8 cellular contexts compared by ENCODE assay signal in genomic region chr17:64506576-64507417, GRCh38. TPM values are rescaled to one million over a fixed set of nuclear protein-coding genes. Genes with fewer than 3 reads are reported as not detected.
DNase-seq lines count a peak whose midpoint lies in the region; ATAC-seq lines count a peak whose summit lies in the region.

A gene with protein sequence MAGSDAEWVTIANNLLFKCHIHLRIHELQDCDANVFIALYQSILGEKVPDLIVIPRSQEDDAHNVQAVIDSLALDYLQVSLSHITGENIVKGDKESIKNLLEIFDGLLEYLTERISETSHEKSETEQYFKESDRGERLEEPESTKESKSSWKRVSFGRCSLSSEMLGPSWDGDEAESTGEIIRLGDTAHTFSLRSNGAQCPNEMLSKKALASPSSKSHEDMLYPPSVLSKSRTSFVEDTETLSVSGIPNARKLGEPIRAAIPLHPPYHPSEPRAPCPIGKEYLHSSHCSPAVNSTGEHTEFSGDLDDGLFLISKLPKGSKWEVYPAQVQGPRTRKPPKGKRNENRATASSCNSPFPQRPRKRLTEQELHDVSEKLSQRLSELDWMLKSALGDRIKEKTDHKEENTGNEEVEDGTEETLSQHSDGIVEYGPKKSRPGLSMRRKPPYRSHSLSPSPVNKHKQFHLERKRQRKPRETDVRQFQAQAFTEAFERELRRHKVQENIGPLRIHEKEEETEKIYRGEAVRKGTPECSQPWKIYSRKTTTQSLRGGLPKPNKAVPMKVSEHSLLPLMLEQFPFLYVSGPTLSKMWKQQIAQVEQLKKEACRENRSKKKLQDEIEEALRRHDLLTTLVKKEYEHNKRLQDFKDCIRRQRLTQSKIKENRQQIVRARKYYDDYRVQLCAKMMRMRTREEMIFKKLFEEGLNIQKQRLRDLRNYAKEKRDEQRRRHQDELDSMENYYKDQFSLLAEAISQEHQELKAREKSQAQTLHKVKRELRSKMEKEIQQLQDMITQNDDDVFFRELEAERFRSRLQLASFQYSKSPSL (plus strand): TSS chr17:64506977. CDS start chr17:64507098, 121 bp downstream.

- peak within 1 kb of the TSS; percentile 91 for H3K4me3 ChIP-seq in CD8-positive, alpha-beta memory T cell (ENCODE audit: low read length)

- CTCF ChIA-PET in CD8-positive, alpha-beta memory T cell (lab: Charles Lee): interaction anchor here (0.7 to 4.1 kb wide), 7 partner anchors 10 to 202 kb away, joined by 3 to 42 read pairs (median 4); partner anchors contain the start of gene POLG2

- H3K4me3 Mint-ChIP-seq in CD8-positive, alpha-beta memory T cell: peak within 1 kb of the TSS; percentile 96 to 100 (median 99)

- H3K9me3 ChIP-seq in CD8-positive, alpha-beta memory T cell (ENCODE audit: low read length): no peaks in the 10 kb centered on the region

- peaks cover 40% of the 10 kb centered on the region for H3K36me3 ChIP-seq in CD8-positive, alpha-beta memory T cell (ENCODE audit: insufficient read depth, low read length)

- H3K9me3 Mint-ChIP-seq in CD8-positive, alpha-beta memory T cell: peaks cover 0 to 3% (median 2%) of the 10 kb centered on the region in 5 donors

- no peaks in the 10 kb centered on the region for H3K27me3 ChIP-seq in CD8-positive, alpha-beta memory T cell (ENCODE audit: insufficient read depth, low read length, poor library complexity, severe bottlenecking)

- peak within 1 kb of the TSS; percentile 99 to 100 (median 99) for H3K27ac Mint-ChIP-seq in CD8-positive, alpha-beta memory T cell

- POLR2A ChIA-PET in CD8-positive, alpha-beta memory T cell (lab: Charles Lee): interaction anchor here (0.5 to 4.5 kb wide), 20 partner anchors 9 to 1739 kb away, joined by 3 to 168 read pairs (median 4); partner anchors contain the start of genes CCDC47, DDX42, LIMD2 and POLG2

- peak within 1 kb of the TSS; percentile 98 for H3K27ac ChIP-seq in CD8-positive, alpha-beta memory T cell (ENCODE audit: low read depth, low read length)

- peaks cover 48% of the 10 kb centered on the region for H3K4me1 ChIP-seq in CD8-positive, alpha-beta memory T cell (ENCODE audit: insufficient read depth, low read length)

- H3K27me3 Mint-ChIP-seq in CD8-positive, alpha-beta memory T cell: peaks cover 0 to 24% of the 10 kb centered on the region in 2 donors

- DNase-seq in CD8-positive, alpha-beta memory T cell: peak; percentile 93 to 99 (median 97)
- DNase-seq in HS-27A (ENCODE audit: low read depth) (peak; percentile 83), mesenteric fat pad (ENCODE audit: low spot score) (peak; percentile 95)
- peak; percentile 100 for DNase-seq in NK-92 treated with Interleukin-12 subunit alpha and Interleukin-12 subunit beta, amount 100 ng/mL, for 24 hours (lab: John Stamatoyannopoulos, UW)
- DNase-seq in activated CD8-positive, alpha-beta memory T cell treated with anti-CD3 and anti-CD28 coated beads for 24 hours: peak; percentile 98
- peak; percentile 99 for DNase-seq in effector CD8-positive, alpha-beta T cell (lab: John Stamatoyannopoulos, UW)
- peak; percentile 92 for DNase-seq in stimulated activated CD8-positive, alpha-beta memory T cell treated with anti-CD3 and anti-CD28 coated beads, Interleukin-15, amount 100 ng/mL, for 1 hour (ENCODE audit: low read depth)

- peaks cover 30 to 86% (median 41%) of the 10 kb centered on the region in 3 donors for H3K36me3 Mint-ChIP-seq in CD8-positive, alpha-beta memory T cell

- peaks cover 53 to 77% (median 70%) of the 10 kb centered on the region in 3 donors for H3K4me1 Mint-ChIP-seq in CD8-positive, alpha-beta memory T cell

- ATAC-seq in GM19467 (IDR thresholded peaks at IDR 0.05; ENCODE audit: unreplicated experiment): peak; percentile 64

RNA-seq across cellular contexts. Expression of the gene that starts here (rescaled TPM):
- total RNA-seq in CD8-positive, alpha-beta memory T cell: 10 to 100 TPM; 39.3 to 43.5 TPM
- polyA plus RNA-seq in CD8-positive, alpha-beta memory T cell: 15.7 TPM
- total RNA-seq in mesenteric fat pad: 26.8 TPM

Comparison
In these comparisons a context has a peak if more than half of its experiments do, and no peak if none do; other contexts are left out.
1. Peak in every context shown above with its lines: DNase-seq, ATAC-seq, H3K4me3 ChIP-seq and H3K27ac ChIP-seq.